ENCODE assay signal across 17 cellular contexts in the genomic region with DNA sequence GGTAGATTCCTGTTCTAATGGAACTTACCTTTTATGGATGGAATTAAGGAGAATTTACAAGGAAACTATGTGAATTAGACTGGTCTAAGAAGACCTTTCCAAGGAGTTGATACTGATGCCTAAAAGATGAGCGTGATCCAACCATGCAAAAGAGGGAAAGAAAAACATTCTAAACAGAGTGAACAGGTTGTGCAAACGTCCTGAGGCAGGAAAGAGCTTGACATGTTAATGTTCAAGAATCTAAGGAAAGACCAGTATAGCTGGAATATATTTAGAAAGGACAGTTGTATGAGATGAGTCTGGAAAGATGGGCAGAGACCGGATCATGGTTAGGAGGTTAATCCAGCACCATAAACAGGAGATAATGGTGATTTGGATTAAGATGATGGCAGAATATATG. TPM values are rescaled to one million over a fixed set of nuclear protein-coding genes. Genes with fewer than 3 reads are reported as not detected.
A peak's percentile ranks its signal among the peaks of the same experiment; 100 is the strongest.
DNase-seq lines count a peak whose midpoint lies in the region; ATAC-seq, FAIRE-seq and TF ChIP-seq lines count a peak whose summit lies in the region.
"Had no signal": no experiment of that assay in that cellular context is flagged by ENCODE, and none has a peak within 500 bp of the region (broad histone marks: within the 10 kb centered on the region; RNA-seq: fewer than 3 reads in every experiment).

No MANE protein-coding gene starts in this region.

- H3K4me3 Mint-ChIP-seq in activated CD4-positive, alpha-beta memory T cell treated with anti-CD3 and anti-CD28 coated beads for 36 hours = peak overlapping the region; percentile 98
- H3K4me3 Mint-ChIP-seq in memory B cell = peak overlapping the region; percentile 100

- H3K4me1 ChIP-seq in BLaER1 (peaks cover 38% of the 10 kb centered on the region), HAP-1 (peaks cover 36% of the 10 kb centered on the region), kidney (ENCODE audit: control insufficient read depth in 1 of 2, insufficient read depth in 1 of 2, low read depth in 1 of 2, low read length in 2 of 2) (peaks cover 5 to 11% of the 10 kb centered on the region in 2 donors)
- H3K4me1 ChIP-seq: SJSA1 had no signal

- H3K9ac ChIP-seq in BLaER1 = no peak overlapping the region
- H3K9ac ChIP-seq in kidney (ENCODE audit: low read length in 2 of 2) = no peak overlapping the region

- no peaks in the 10 kb centered on the region for H3K9me3 Mint-ChIP-seq in activated CD4-positive, alpha-beta memory T cell treated with anti-CD3 and anti-CD28 coated beads for 36 hours
- no peaks in the 10 kb centered on the region for H3K9me3 Mint-ChIP-seq in memory B cell
- H3K9me3 Mint-ChIP-seq: activated B cell treated with CpG ODN at 0.5 μM for 24 hours; CD8-positive, alpha-beta T cell had no signal

- no peak for ATAC-seq in memory B cell (ENCODE audit: low read depth)
- ATAC-seq in GM18868 (IDR thresholded peaks at IDR 0.05; ENCODE audit: unreplicated experiment) = no peak
- ATAC-seq: CD8-positive, alpha-beta T cell; gastroesophageal sphincter had no signal

- DNase-seq in HAP-1 (ENCODE audit: low spot score in 2 of 2) = no peak
- DNase-seq in activated CD4-positive, alpha-beta memory T cell treated with anti-CD3 and anti-CD28 coated beads for 36 hours = no peak
- no peak for DNase-seq in memory B cell (ENCODE audit: low spot score in 2 of 2)
- no peak for DNase-seq in kidney
- no peak for DNase-seq in cardiac septum (ENCODE audit: low spot score)
- DNase-seq in GM13976 (ENCODE audit: low spot score) = no peak
- DNase-seq: activated B cell treated with CpG ODN at 0.5 μM for 24 hours; CD8-positive, alpha-beta T cell; left ventricle myocardium inferior; NCI-H1417 treated with DMSO at 0.1 percent for 48 hours; NCI-H774; posterior cingulate gyrus; stimulated activated CD4-positive, alpha-beta T cell treated with anti-CD3 and anti-CD28 coated beads, Interleukin-1b, Interleukin-23, amount 100 ng/mL, for 48 hours had no signal

- H3K9me3 ChIP-seq in BLaER1 (no peaks in the 10 kb centered on the region), HAP-1 (no peaks in the 10 kb centered on the region), kidney (ENCODE audit: control insufficient read depth in 1 of 2, low read length in 2 of 2) (no peaks in the 10 kb centered on the region)
- H3K9me3 ChIP-seq: gastroesophageal sphincter, left ventricle myocardium inferior, SJSA1 had no signal

- no peak for FAIRE-seq in kidney (lab: Jason Lieb, UNC)

- peak overlapping the region; percentile 94 for H3K4me2 ChIP-seq in BLaER1

- TF ChIP-seq CTCF in kidney (IDR thresholded peaks at IDR 0.05; ENCODE audit: borderline replicate concordance, extremely low read depth, insufficient read depth) = no peak
- no peak for TF ChIP-seq CTCF in GM13976 (IDR thresholded peaks at IDR 0.05; ENCODE audit: borderline replicate concordance, control extremely low read depth, extremely low read depth, insufficient read depth, missing control alignments)

- H3K27me3 Mint-ChIP-seq in activated CD4-positive, alpha-beta memory T cell treated with anti-CD3 and anti-CD28 coated beads for 36 hours = no peaks in the 10 kb centered on the region
- no peaks in the 10 kb centered on the region for H3K27me3 Mint-ChIP-seq in memory B cell
- H3K27me3 Mint-ChIP-seq: activated B cell treated with CpG ODN at 0.5 μM for 24 hours had no signal

- H3K36me3 Mint-ChIP-seq in activated CD4-positive, alpha-beta memory T cell treated with anti-CD3 and anti-CD28 coated beads for 36 hours = no peaks in the 10 kb centered on the region
- H3K36me3 Mint-ChIP-seq in memory B cell = no peaks in the 10 kb centered on the region

- H3K4me3 ChIP-seq in BLaER1 (no peak overlapping the region), HAP-1 (peak overlapping the region; percentile 60; the same call in 1 of the 2 replicates), kidney (ENCODE audit: low read length in 2 of 2) (no peak overlapping the region)
- H3K4me3 ChIP-seq: gastroesophageal sphincter had no signal

- in situ Hi-C loops in HAP-1 (cut with MboI; ENCODE audit: low sequenced_read_pairs) = loop anchor here (10.0 kb wide), 1 partner anchor 252 kb away; the partner anchor contains the start of gene PCF11
- in situ Hi-C loops in GM13976 (cut with MboI; ENCODE audit: low sequenced_read_pairs, unreplicated experiment) = loop anchor here (10.0 kb wide), 1 partner anchor 172 kb away; the partner anchor contains the start of gene RAB30

- H3K36me3 ChIP-seq in BLaER1 (no peaks in the 10 kb centered on the region), HAP-1 (replicated peaks) (no peaks in the 10 kb centered on the region), kidney (ENCODE audit: control insufficient read depth in 1 of 2, insufficient read depth in 2 of 2, low read length in 2 of 2) (no peaks in the 10 kb centered on the region)
- H3K36me3 ChIP-seq: gastroesophageal sphincter, left ventricle myocardium inferior, SJSA1 had no signal

- H3K4me1 Mint-ChIP-seq in activated CD4-positive, alpha-beta memory T cell treated with anti-CD3 and anti-CD28 coated beads for 36 hours (ENCODE audit: low read depth) = peaks cover 49% of the 10 kb centered on the region
- H3K4me1 Mint-ChIP-seq in memory B cell = peaks cover 28% of the 10 kb centered on the region

- H3K27me3 ChIP-seq in BLaER1 = no peaks in the 10 kb centered on the region
- no peaks in the 10 kb centered on the region for H3K27me3 ChIP-seq in HAP-1 (ENCODE audit: low read depth)
- H3K27me3 ChIP-seq: gastroesophageal sphincter, SJSA1 had no signal

- H4K20me1 ChIP-seq in BLaER1 = no peaks in the 10 kb centered on the region

- H3K27ac ChIP-seq in BLaER1 (no peak overlapping the region), kidney (ENCODE audit: low read depth in 2 of 2, low read length in 2 of 2) (no peak overlapping the region)
- H3K27ac ChIP-seq: gastroesophageal sphincter, left ventricle myocardium inferior, SJSA1 had no signal

- CTCF ChIA-PET in activated CD4-positive, alpha-beta memory T cell treated with anti-CD3 and anti-CD28 coated beads for 36 hours (lab: Charles Lee) = interaction anchor here (2.0 to 7.5 kb wide), 4 partner anchors 24 to 390 kb away, joined by 12 to 51 read pairs (median 13); no protein-coding TSS in a partner anchor

- intact Hi-C loops in activated CD4-positive, alpha-beta memory T cell treated with anti-CD3 and anti-CD28 coated beads for 36 hours (cut with micrococcal nuclease) = loop anchor here (5.0 kb wide), 1 partner anchor 94 kb away; no protein-coding TSS in a partner anchor
- intact Hi-C loops in kidney (cut with DNase I) (no loop called here), cardiac septum (cut with DNase I) (loop anchor here (5.0 kb wide), 2 partner anchors 169 to 289 kb away; partner anchors contain the start of genes ANKRD42 and RAB30)

- POLR2A ChIA-PET in activated CD4-positive, alpha-beta memory T cell treated with anti-CD3 and anti-CD28 coated beads for 36 hours (lab: Charles Lee) = interaction anchor here (1.6 to 4.3 kb wide), 2 partner anchors 255 to 291 kb away, joined by 3 to 67 read pairs; partner anchors contain the start of genes ANKRD42 and PCF11

- no peak overlapping the region for H3K27ac Mint-ChIP-seq in activated CD4-positive, alpha-beta memory T cell treated with anti-CD3 and anti-CD28 coated beads for 36 hours
- no peak overlapping the region for H3K27ac Mint-ChIP-seq in memory B cell
- H3K27ac Mint-ChIP-seq: activated B cell treated with CpG ODN at 0.5 μM for 24 hours had no signal

RNA-seq across cellular contexts. Expression of gene DDIAS, which starts 1.3 kb away (rescaled TPM):
- total RNA-seq in activated CD4-positive, alpha-beta memory T cell treated with anti-CD3 and anti-CD28 coated beads for 36 hours = 10 to 100 TPM; 16.8 to 19.4 TPM
- total RNA-seq in kidney (1.4 TPM), cardiac septum (0.22 TPM)
- polyA plus RNA-seq in kidney (ENCODE audit: insufficient read depth, low read depth, low replicate concordance) = 0.19 TPM

RNA-seq across cellular contexts. Expression of gene PRCP, which starts 2.6 kb away (rescaled TPM):
- 10 to 100 TPM; 26.7 to 27.0 TPM for total RNA-seq in activated CD4-positive, alpha-beta memory T cell treated with anti-CD3 and anti-CD28 coated beads for 36 hours
- total RNA-seq in kidney (115 TPM), cardiac septum (52.3 TPM)
- polyA plus RNA-seq in kidney (ENCODE audit: insufficient read depth, low read depth, low replicate concordance) = 202 TPM
